In genomic region chr20:50296450-50297375, GRCh38 we compare ENCODE assay signal across 12 cellular contexts.
DNase-seq lines count a peak whose midpoint lies in the region; ATAC-seq, FAIRE-seq and TF ChIP-seq lines count a peak whose summit lies in the region.
"Had no signal": no experiment of that assay in that cellular context is flagged by ENCODE, and none has a peak within 500 bp of the region (broad histone marks: within the 10 kb centered on the region; RNA-seq: fewer than 3 reads in every experiment).

No MANE protein-coding gene starts in this region.

- H3K36me3 ChIP-seq in DND-41 (ENCODE audit: insufficient read depth, low read length): no peaks in the 10 kb centered on the region
- H3K36me3 ChIP-seq in RWPE2 (ENCODE audit: low read depth): no peaks in the 10 kb centered on the region
- no peaks in the 10 kb centered on the region for H3K36me3 ChIP-seq in small intestine (ENCODE audit: control insufficient read depth in 2 of 2, insufficient read depth in 2 of 2, low read length in 2 of 2)

- no peak for TF ChIP-seq CTCF in DND-41 (IDR thresholded peaks at IDR 0.05; ENCODE audit: borderline replicate concordance, extremely low read depth, low read length, poor library complexity, severe bottlenecking)
- TF ChIP-seq CTCF in RWPE2 (IDR thresholded peaks at IDR 0.05; ENCODE audit: poor library complexity, severe bottlenecking): no peak

- H3K4me1 ChIP-seq in DND-41 (ENCODE audit: insufficient read depth, low read length) (peaks cover 17% of the 10 kb centered on the region), RWPE2 (ENCODE audit: insufficient read depth, poor library complexity, severe bottlenecking) (peaks cover 3% of the 10 kb centered on the region), small intestine (ENCODE audit: control insufficient read depth in 2 of 2, insufficient read depth in 1 of 2, low read depth in 1 of 2, low read length in 1 of 2) (peaks cover 0 to 5% of the 10 kb centered on the region in 2 donors)

- H3K27ac ChIP-seq in DND-41 (ENCODE audit: low read length) (no peak overlapping the region), RWPE2 (ENCODE audit: poor library complexity, severe bottlenecking) (no peak overlapping the region), small intestine (ENCODE audit: low read depth in 1 of 2, low read length in 1 of 2) (peak overlapping the region in 1 of 2 donors; percentile 55)

- H2AFZ ChIP-seq in DND-41 (ENCODE audit: low read depth, low read length): no peak overlapping the region

- no peaks in the 10 kb centered on the region for H3K79me2 ChIP-seq in DND-41 (ENCODE audit: insufficient read depth, low read length)

- ATAC-seq in DND-41 (ENCODE audit: insufficient read depth, low read depth) (peak; percentile 3; the same call in 1 of the 3 replicates), RWPE2 (ENCODE audit: low read depth) (no peak; the same call in 2 of the 3 replicates), Right ventricle myocardium superior (ENCODE audit: poor library complexity) (peak; percentile 35), GM18498 (IDR thresholded peaks at IDR 0.05; ENCODE audit: unreplicated experiment) (no peak), left colon (no peak)

- no peak for FAIRE-seq in small intestine (lab: Jason Lieb, UNC)
- FAIRE-seq: frontal cortex had no signal

- no peaks in the 10 kb centered on the region for H3K9me3 ChIP-seq in DND-41 (ENCODE audit: insufficient read depth, low read length, severe bottlenecking)
- H3K9me3 ChIP-seq in RWPE2 (ENCODE audit: severe bottlenecking): no peaks in the 10 kb centered on the region
- H3K9me3 ChIP-seq in small intestine (ENCODE audit: control insufficient read depth, low read depth): no peaks in the 10 kb centered on the region

- H3K9ac ChIP-seq in DND-41 (ENCODE audit: low read depth, low read length): no peak overlapping the region

- H3K4me3 ChIP-seq in DND-41 (ENCODE audit: low read depth in 1 of 2, low read length in 2 of 2): no peak overlapping the region
- H3K4me3 ChIP-seq in RWPE2 (ENCODE audit: severe bottlenecking): no peak overlapping the region
- H3K4me3 ChIP-seq in small intestine (ENCODE audit: low read depth in 1 of 2, low read length in 2 of 2): no peak overlapping the region

- no peak overlapping the region for H3K4me2 ChIP-seq in DND-41 (ENCODE audit: insufficient read depth, low read length)

- DNase-seq in DND-41 (no peak), RWPE2 (ENCODE audit: low spot score) (peak; percentile 80), Right ventricle myocardium superior (peak; percentile 73), small intestine (peak; percentile 33), NCI-H2171 treated with DMSO at 0.1 percent for 48 hours (lab: John Stamatoyannopoulos, UW) (no peak), left colon (no peak)
- DNase-seq: activated CD8-positive, alpha-beta memory T cell treated with anti-CD3 and anti-CD28 coated beads, Interleukin-2, amount 50 U/mL, for 4 hours; KBM-7; NCI-H524 treated with DMSO at 0.1 percent for 48 hours; SW 1271 had no signal

- H3K27me3 ChIP-seq in DND-41 (ENCODE audit: insufficient read depth, low read length, poor library complexity) (no peaks in the 10 kb centered on the region), RWPE2 (ENCODE audit: insufficient read depth, poor library complexity, severe bottlenecking) (no peaks in the 10 kb centered on the region), small intestine (ENCODE audit: control insufficient read depth in 2 of 2, insufficient read depth in 2 of 2, low read length in 2 of 2) (no peaks in the 10 kb centered on the region)

- intact Hi-C loops in Right ventricle myocardium superior (cut with DNase I) (no loop called here), left colon (cut with DNase I, micrococcal nuclease) (no loop called here)

- H4K20me1 ChIP-seq in DND-41 (ENCODE audit: insufficient read depth, low read length): no peaks in the 10 kb centered on the region

- WGBS in small intestine, 3 donors: 52 to 72% (median 71%) methylated on average over 18 of the region's 18 CpGs

Comparison
In these comparisons a context has a peak if more than half of its experiments do, and no peak if none do; other contexts are left out.
1. ATAC-seq: peak in DND-41 (single experiment) and Right ventricle myocardium superior (single experiment); none in RWPE2 (single experiment), GM18498 (single experiment) and left colon (single experiment).
2. DNase-seq: peak in RWPE2 (single experiment), Right ventricle myocardium superior (single experiment) and small intestine (single experiment); none in DND-41 (single experiment), NCI-H2171 treated with DMSO at 0.1 percent for 48 hours (single experiment) and left colon (0 of 2).